ENCODE assay signal across 8 cellular contexts in genomic region chr10:72355214-72355555, GRCh38. TPM values are rescaled to one million over a fixed set of nuclear protein-coding genes. Genes with fewer than 3 reads are reported as not detected.
DNase-seq lines count a peak whose midpoint lies in the region; ATAC-seq, FAIRE-seq and TF ChIP-seq lines count a peak whose summit lies in the region.

No MANE protein-coding gene starts in this region.

- in situ Hi-C loops in K562 (cut with MboI): no loop called here

- H3K36me3 ChIP-seq in cardiac muscle cell (no peaks in the 10 kb centered on the region), K562 (ENCODE audit: control insufficient read depth, insufficient read depth, low read length) (peaks cover 34% of the 10 kb centered on the region), mesodermal cell (ENCODE audit: control insufficient read depth, insufficient read depth, low read length) (peaks cover 7% of the 10 kb centered on the region), vagina (no peaks in the 10 kb centered on the region)

- H3K4me3 ChIP-seq in cardiac muscle cell (peak overlapping the region; percentile 77), K562 (peak overlapping the region; percentile 94), mesodermal cell (ENCODE audit: extremely low read depth, insufficient read depth, low read length, poor library complexity, severe bottlenecking) (peak overlapping the region; percentile 95), vagina (peak overlapping the region; percentile 63 to 89)

- peak overlapping the region; percentile 98 for H3K4me2 ChIP-seq in K562 (ENCODE audit: insufficient read depth, low read length)

- H2AFZ ChIP-seq in K562 (ENCODE audit: low read depth, low read length): peak overlapping the region; percentile 100

- peaks cover 38% of the 10 kb centered on the region for H3K79me2 ChIP-seq in K562 (ENCODE audit: control insufficient read depth, insufficient read depth, low read length)

- POLR2A ChIA-PET in K562 (lab: Yijun Ruan, JAX): interaction anchor here (0.6 to 6.6 kb wide), 6 partner anchors 9 to 484 kb away, joined by 3 to 57 read pairs (median 3); no protein-coding TSS in a partner anchor

- intact Hi-C loops in Right ventricle myocardium superior (cut with DNase I): no loop called here
- intact Hi-C loops in K562 (cut with micrococcal nuclease): no loop called here
- intact Hi-C loops in vagina (cut with DNase I): no loop called here

- BruUV-seq in K562 (replicated peaks; lab: Mats Ljungman, UMichigan): TSS peak; percentile 91

- TF ChIP-seq CTCF in cardiac muscle cell (IDR thresholded peaks at IDR 0.05; ENCODE audit: low read depth, low read length) (no peak), K562 (IDR thresholded peaks at IDR 0.05 in 2 of 3, conservative IDR thresholded peaks at IDR 0.05 in 1 of 3; ENCODE audit: insufficient read depth in 2 of 3, low read depth in 1 of 3, low read length in 3 of 3) (no peak), vagina (IDR thresholded peaks at IDR 0.05) (no peak)

- peaks cover 7% of the 10 kb centered on the region for H3K4me1 ChIP-seq in cardiac muscle cell (ENCODE audit: low read depth)
- peaks cover 12 to 15% of the 10 kb centered on the region in 2 experiments for H3K4me1 ChIP-seq in K562 (replicated peaks in 1 of 2; ENCODE audit: control insufficient read depth in 2 of 2, insufficient read depth in 2 of 2, low read length in 2 of 2)
- H3K4me1 ChIP-seq in mesodermal cell (ENCODE audit: control insufficient read depth, insufficient read depth, low read length, poor library complexity, severe bottlenecking): peaks cover 15% of the 10 kb centered on the region
- H3K4me1 ChIP-seq in vagina: peaks cover 41% of the 10 kb centered on the region

- CTCF ChIA-PET in K562 (lab: Yijun Ruan, JAX; ENCODE audit: low intra/inter-chr PET ratio): no interaction called here

- H3K9ac ChIP-seq in K562 (ENCODE audit: insufficient read depth in 1 of 2, low read depth in 2 of 2, low read length in 2 of 2): peak overlapping the region; percentile 95 to 98; a peak in 3 of 4 replicates

- TF ChIP-seq RAD21 in K562 (CRISPR knock-in tag; conservative IDR thresholded peaks at IDR 0.05 in 1 of 2, IDR thresholded peaks at IDR 0.05 in 1 of 2): no peak

- H3K9me1 ChIP-seq in K562 (ENCODE audit: control insufficient read depth, insufficient read depth, low read length): no peaks in the 10 kb centered on the region

- ATAC-seq in Right ventricle myocardium superior (ENCODE audit: poor library complexity): no peak
- no peak for ATAC-seq in K562
- no peak for ATAC-seq in GM21529 (IDR thresholded peaks at IDR 0.05; ENCODE audit: unreplicated experiment)

- H3K27ac ChIP-seq in cardiac muscle cell (peak overlapping the region; percentile 98), K562 (ENCODE audit: extremely low read depth, low read depth, low read length) (peak overlapping the region; percentile 99), mesodermal cell (ENCODE audit: low read depth, low read length, severe bottlenecking) (peak overlapping the region; percentile 97), vagina (peak overlapping the region; percentile 97)

- H3K9me3 ChIP-seq in cardiac muscle cell (ENCODE audit: low read depth) (no peaks in the 10 kb centered on the region), K562 (replicated peaks; ENCODE audit: control insufficient read depth, insufficient read depth, low read depth, low read length) (no peaks in the 10 kb centered on the region), mesodermal cell (ENCODE audit: control insufficient read depth, low read length) (no peaks in the 10 kb centered on the region), vagina (no peaks in the 10 kb centered on the region)

- DNase-seq in cardiac muscle cell (ENCODE audit: low read depth in 1 of 2, low spot score in 1 of 2): no peak
- DNase-seq in Right ventricle myocardium superior: no peak
- no peak for DNase-seq in K562 (ENCODE audit: extremely low read depth in 1 of 4, low spot score in 3 of 4)
- no peak for DNase-seq in vagina (ENCODE audit: extremely low spot score in 2 of 2)
- no peak for DNase-seq in GF-D8 (lab: John Stamatoyannopoulos, UW)
- DNase-seq in activated CD4-positive, CD25-positive, alpha-beta regulatory T cell (lab: John Stamatoyannopoulos, UW): no peak

- no peak for FAIRE-seq in K562 (lab: Jason Lieb, UNC)

- TF ChIP-seq EP300 in K562 (IDR thresholded peaks at IDR 0.05; ENCODE audit: low read length): no peak

- H4K20me1 ChIP-seq in K562 (replicated peaks; ENCODE audit: control insufficient read depth, insufficient read depth, low read length): no peaks in the 10 kb centered on the region; the same call in 1 of the 2 replicates

- 52% methylated on average over 7 of the region's 7 CpGs for WGBS in K562 (ENCODE audit: insufficient coverage, low coverage, missing lambda C conversion rate)
- 49 to 94% methylated on average over 3 to 5 of the region's 7 CpGs for WGBS in mesodermal cell (ENCODE audit: insufficient coverage in 2 of 2), 2 experiments

- H3K27me3 ChIP-seq in cardiac muscle cell (no peaks in the 10 kb centered on the region), K562 (ENCODE audit: control insufficient read depth in 2 of 2, insufficient read depth in 2 of 2, low read length in 2 of 2) (no peaks in the 10 kb centered on the region), vagina (no peaks in the 10 kb centered on the region)

- no peak for TF ChIP-seq POLR2A in K562 (conservative IDR thresholded peaks at IDR 0.05)
- no peak for TF ChIP-seq POLR2A in vagina (IDR thresholded peaks at IDR 0.05)

TF ChIP-seq in K562, 482 proteins besides CTCF, POLR2A, EP300 and RAD21 (continues in another document):
- TF ChIP-seq MIER1 (IDR thresholded peaks at IDR 0.05; ENCODE audit: low read depth) (no peak), JUND (IDR thresholded peaks at IDR 0.05; ENCODE audit: borderline replicate concordance, low read depth, low read length) (no peak), JUND (tag; IDR thresholded peaks at IDR 0.05; ENCODE audit: borderline replicate concordance, low read depth, low read length) (0 out of 3 replicates have a peak, but pooled peaks have one; percentile 1), ETS2 (tag; IDR thresholded peaks at IDR 0.05; ENCODE audit: borderline replicate concordance, poor library complexity, severe bottlenecking) (no peak), RBM14 (IDR thresholded peaks at IDR 0.05; ENCODE audit: borderline replicate concordance, insufficient read depth, low read depth, low read length) (no peak), IRF9 (tag; IDR thresholded peaks at IDR 0.05) (no peak), ZNF79 (CRISPR knock-in tag; IDR thresholded peaks at IDR 0.05; ENCODE audit: low read depth) (no peak), MCM2 (IDR thresholded peaks at IDR 0.05; ENCODE audit: low read depth) (no peak), BMI1 (IDR thresholded peaks at IDR 0.05; ENCODE audit: low read length) (no peak), TCFL5 (CRISPR knock-in tag; conservative IDR thresholded peaks at IDR 0.05) (no peak), HDAC2 (IDR thresholded peaks at IDR 0.05) (no peak), SIRT6 (IDR thresholded peaks at IDR 0.05; ENCODE audit: low read depth, low read length) (no peak), CBX3 (IDR thresholded peaks at IDR 0.05; ENCODE audit: borderline replicate concordance in 1 of 2, low read length in 2 of 2) (peak in 1 of 2 experiments; percentile 4; a peak in 1 of 3 replicates), TEAD2 (tag; IDR thresholded peaks at IDR 0.05) (no peak), FOXA3 (CRISPR knock-in tag; conservative IDR thresholded peaks at IDR 0.05 in 1 of 2, IDR thresholded peaks at IDR 0.05 in 1 of 2) (peak in 1 of 2 experiments; percentile 36; a peak in 1 of 4 replicates), NFXL1 (CRISPR knock-in tag; IDR thresholded peaks at IDR 0.05) (no peak), TEAD1 (CRISPR knock-in tag; IDR thresholded peaks at IDR 0.05) (no peak), TCF3 (CRISPR knock-in tag; IDR thresholded peaks at IDR 0.05) (0 out of 2 replicates have a peak, but pooled peaks have one; percentile 8)

RNA-seq across cellular contexts. Expression of gene DNAJB12, which starts 0.5 kb away (rescaled TPM):
- total RNA-seq in cardiac muscle cell (29.3 and 32.0 TPM in 2 replicates), Right ventricle myocardium superior (26.1 TPM), K562 (2014; rRNA removed) (22.1 and 30.2 TPM in 2 replicates), K562 (2014; rRNA removed; fragmentation: Illumina TruSeq; extraction: Trizol) (12.9 and 15.1 TPM in 2 replicates), K562 (2015; rRNA removed; fragmentation: Illumina TruSeq; extraction: Trizol) (20.5 and 22.0 TPM in 2 replicates), K562 (2021) (31.0 and 31.5 TPM in 2 replicates), vagina (29.7 TPM)
- polyA plus RNA-seq in cardiac muscle cell (23.8 and 34.2 TPM in 2 replicates), K562 (2011; rRNA removed) (10.2 and 13.3 TPM in 2 replicates), K562 (2014; fragmentation: Illumina TruSeq; extraction: Trizol) (24.1 and 26.2 TPM in 2 replicates), K562 (2014; fragmentation: Nextera tagmentation; extraction: Ambion mirVana) (1 to 10 TPM; 3.5 to 4.7 TPM), K562 (2014; rRNA removed) (18.4 and 20.3 TPM in 2 replicates)
- 37.8 and 67.4 TPM in 2 replicates for total RNA-seq in K562 (2011; cell fraction: chromatin; rRNA removed; ENCODE audit: low replicate concordance)
- 41.7 and 47.7 TPM in 2 replicates for total RNA-seq in K562 (2011; cell fraction: nucleolus; rRNA removed)
- total RNA-seq in K562 (2011; cell fraction: nucleoplasm; rRNA removed): 40.8 and 49.2 TPM in 2 replicates
- polyA plus RNA-seq in K562 (2011; cell fraction: cytosol; rRNA removed): 12.4 and 17.8 TPM in 2 replicates
- 27.1 and 42.9 TPM in 2 replicates for polyA plus RNA-seq in K562 (2011; cell fraction: nucleus; rRNA removed)
- 21.6 and 29.2 TPM in 2 replicates for polyA plus RNA-seq in K562 (2012)
- polyA minus RNA-seq in K562 (2011; rRNA and poly(A)+ RNA removed): 7.6 and 8.6 TPM in 2 replicates
- polyA minus RNA-seq in K562 (2011; cell fraction: cytosol; rRNA and poly(A)+ RNA removed): 11.4 and 13.2 TPM in 2 replicates
- 14.1 and 15.7 TPM in 2 replicates for polyA minus RNA-seq in K562 (2011; cell fraction: nucleus; rRNA and poly(A)+ RNA removed)
- 16.4 TPM for polyA plus RNA-seq in mesodermal cell (2013, experiment 1 of 2)
- 14.6 TPM for polyA plus RNA-seq in mesodermal cell (2013, experiment 2 of 2)
